ENCODE assay signal across 10 cellular contexts in genomic region chr2:189569295-189569925, GRCh38. TPM values are rescaled to one million over a fixed set of nuclear protein-coding genes. Genes with fewer than 3 reads are reported as not detected.
DNase-seq lines count a peak whose midpoint lies in the region; ATAC-seq and TF ChIP-seq lines count a peak whose summit lies in the region.
"Had no signal": no experiment of that assay in that cellular context is flagged by ENCODE, and none has a peak within 500 bp of the region (broad histone marks: within the 10 kb centered on the region; RNA-seq: fewer than 3 reads in every experiment).

No MANE protein-coding gene starts in this region.

- no peak overlapping the region for H3K27ac Mint-ChIP-seq in endothelial cell (ENCODE audit: unreplicated experiment)

- peaks cover 66% of the 10 kb centered on the region for H3K36me3 Mint-ChIP-seq in endothelial cell (ENCODE audit: low read depth, unreplicated experiment)

- no peaks in the 10 kb centered on the region for H3K27me3 Mint-ChIP-seq in endothelial cell (ENCODE audit: unreplicated experiment)

- intact Hi-C loops in sciatic nerve (cut with DNase I): no loop called here

- DNase-seq in endothelial cell (ENCODE audit: low spot score): no peak
- DNase-seq in sciatic nerve (ENCODE audit: low spot score): no peak
- no peak for DNase-seq in GM20000 (ENCODE audit: low spot score)
- no peak for DNase-seq in GM13976 (ENCODE audit: low spot score)
- no peak for DNase-seq in NCI-H1694 treated with DMSO at 0.1 percent for 48 hours (lab: John Stamatoyannopoulos, UW)
- DNase-seq: cortex of kidney, SW 1271 had no signal

- peaks cover 42% of the 10 kb centered on the region for H3K4me1 Mint-ChIP-seq in endothelial cell (ENCODE audit: unreplicated experiment)

- in situ Hi-C loops in GM13976 (cut with MboI; ENCODE audit: low sequenced_read_pairs, unreplicated experiment): no loop called here

- H3K9me3 Mint-ChIP-seq in endothelial cell (ENCODE audit: unreplicated experiment): no peaks in the 10 kb centered on the region

- ATAC-seq in GM18870 (IDR thresholded peaks at IDR 0.05; ENCODE audit: unreplicated experiment) (peak; percentile 49), HG03442 (IDR thresholded peaks at IDR 0.05; ENCODE audit: unreplicated experiment) (peak; percentile 63), sciatic nerve (peak; percentile 77), GM18520 (IDR thresholded peaks at IDR 0.05; ENCODE audit: unreplicated experiment) (no peak)

- peak overlapping the region; percentile 39 for H3K4me3 Mint-ChIP-seq in endothelial cell (ENCODE audit: unreplicated experiment)

- TF ChIP-seq CTCF in endothelial cell (IDR thresholded peaks at IDR 0.05; ENCODE audit: unreplicated experiment) (no peak), GM20000 (IDR thresholded peaks at IDR 0.05; ENCODE audit: extremely low read depth, missing control alignments) (no peak), GM13976 (IDR thresholded peaks at IDR 0.05; ENCODE audit: borderline replicate concordance, control extremely low read depth, extremely low read depth, insufficient read depth, missing control alignments) (no peak)

RNA-seq across cellular contexts. Expression of gene SLC40A1, which starts 11.2 kb away (rescaled TPM):
- total RNA-seq in endothelial cell (ENCODE audit: unreplicated experiment): 90.9 TPM
- 48.6 TPM for total RNA-seq in sciatic nerve
